In the genomic region with DNA sequence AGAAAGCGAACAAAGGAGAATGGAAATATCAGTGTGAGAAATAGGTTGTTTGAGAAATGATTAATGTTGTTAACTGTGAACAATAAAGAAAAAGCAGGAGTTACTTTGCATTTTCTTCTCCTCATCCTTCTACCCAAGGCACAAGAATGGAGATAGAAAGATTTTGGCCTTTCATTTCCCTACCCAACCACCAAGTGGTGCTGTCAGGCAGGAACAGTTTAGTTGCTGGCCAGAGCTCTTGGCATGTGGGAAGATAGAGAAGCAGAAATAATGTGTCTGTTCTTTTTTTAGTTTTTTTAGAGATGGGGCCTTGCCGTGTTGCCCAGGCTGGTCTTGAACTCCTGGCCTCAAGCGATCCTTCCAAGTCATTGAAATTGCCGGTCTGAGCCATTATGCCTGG, we compare ENCODE assay signal across 2 cellular contexts.
TF ChIP-seq lines count a peak whose summit lies in the region.

No MANE protein-coding gene starts in this region.

TF ChIP-seq in GM23338, 12 proteins besides CTCF, POLR2A, EP300 and RAD21 (continued from another document):
- TF ChIP-seq, protein P1, sequence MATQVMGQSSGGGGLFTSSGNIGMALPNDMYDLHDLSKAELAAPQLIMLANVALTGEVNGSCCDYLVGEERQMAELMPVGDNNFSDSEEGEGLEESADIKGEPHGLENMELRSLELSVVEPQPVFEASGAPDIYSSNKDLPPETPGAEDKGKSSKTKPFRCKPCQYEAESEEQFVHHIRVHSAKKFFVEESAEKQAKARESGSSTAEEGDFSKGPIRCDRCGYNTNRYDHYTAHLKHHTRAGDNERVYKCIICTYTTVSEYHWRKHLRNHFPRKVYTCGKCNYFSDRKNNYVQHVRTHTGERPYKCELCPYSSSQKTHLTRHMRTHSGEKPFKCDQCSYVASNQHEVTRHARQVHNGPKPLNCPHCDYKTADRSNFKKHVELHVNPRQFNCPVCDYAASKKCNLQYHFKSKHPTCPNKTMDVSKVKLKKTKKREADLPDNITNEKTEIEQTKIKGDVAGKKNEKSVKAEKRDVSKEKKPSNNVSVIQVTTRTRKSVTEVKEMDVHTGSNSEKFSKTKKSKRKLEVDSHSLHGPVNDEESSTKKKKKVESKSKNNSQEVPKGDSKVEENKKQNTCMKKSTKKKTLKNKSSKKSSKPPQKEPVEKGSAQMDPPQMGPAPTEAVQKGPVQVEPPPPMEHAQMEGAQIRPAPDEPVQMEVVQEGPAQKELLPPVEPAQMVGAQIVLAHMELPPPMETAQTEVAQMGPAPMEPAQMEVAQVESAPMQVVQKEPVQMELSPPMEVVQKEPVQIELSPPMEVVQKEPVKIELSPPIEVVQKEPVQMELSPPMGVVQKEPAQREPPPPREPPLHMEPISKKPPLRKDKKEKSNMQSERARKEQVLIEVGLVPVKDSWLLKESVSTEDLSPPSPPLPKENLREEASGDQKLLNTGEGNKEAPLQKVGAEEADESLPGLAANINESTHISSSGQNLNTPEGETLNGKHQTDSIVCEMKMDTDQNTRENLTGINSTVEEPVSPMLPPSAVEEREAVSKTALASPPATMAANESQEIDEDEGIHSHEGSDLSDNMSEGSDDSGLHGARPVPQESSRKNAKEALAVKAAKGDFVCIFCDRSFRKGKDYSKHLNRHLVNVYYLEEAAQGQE (IDR thresholded peaks at IDR 0.05; ENCODE audit: unreplicated experiment), result no peak
- no peak for TF ChIP-seq EZH2 (IDR thresholded peaks at IDR 0.05; ENCODE audit: low read depth, unreplicated experiment)
- TF ChIP-seq CREB1 (CRISPR knock-in tag; IDR thresholded peaks at IDR 0.05; ENCODE audit: low read depth), result no peak
- TF ChIP-seq, protein P2, sequence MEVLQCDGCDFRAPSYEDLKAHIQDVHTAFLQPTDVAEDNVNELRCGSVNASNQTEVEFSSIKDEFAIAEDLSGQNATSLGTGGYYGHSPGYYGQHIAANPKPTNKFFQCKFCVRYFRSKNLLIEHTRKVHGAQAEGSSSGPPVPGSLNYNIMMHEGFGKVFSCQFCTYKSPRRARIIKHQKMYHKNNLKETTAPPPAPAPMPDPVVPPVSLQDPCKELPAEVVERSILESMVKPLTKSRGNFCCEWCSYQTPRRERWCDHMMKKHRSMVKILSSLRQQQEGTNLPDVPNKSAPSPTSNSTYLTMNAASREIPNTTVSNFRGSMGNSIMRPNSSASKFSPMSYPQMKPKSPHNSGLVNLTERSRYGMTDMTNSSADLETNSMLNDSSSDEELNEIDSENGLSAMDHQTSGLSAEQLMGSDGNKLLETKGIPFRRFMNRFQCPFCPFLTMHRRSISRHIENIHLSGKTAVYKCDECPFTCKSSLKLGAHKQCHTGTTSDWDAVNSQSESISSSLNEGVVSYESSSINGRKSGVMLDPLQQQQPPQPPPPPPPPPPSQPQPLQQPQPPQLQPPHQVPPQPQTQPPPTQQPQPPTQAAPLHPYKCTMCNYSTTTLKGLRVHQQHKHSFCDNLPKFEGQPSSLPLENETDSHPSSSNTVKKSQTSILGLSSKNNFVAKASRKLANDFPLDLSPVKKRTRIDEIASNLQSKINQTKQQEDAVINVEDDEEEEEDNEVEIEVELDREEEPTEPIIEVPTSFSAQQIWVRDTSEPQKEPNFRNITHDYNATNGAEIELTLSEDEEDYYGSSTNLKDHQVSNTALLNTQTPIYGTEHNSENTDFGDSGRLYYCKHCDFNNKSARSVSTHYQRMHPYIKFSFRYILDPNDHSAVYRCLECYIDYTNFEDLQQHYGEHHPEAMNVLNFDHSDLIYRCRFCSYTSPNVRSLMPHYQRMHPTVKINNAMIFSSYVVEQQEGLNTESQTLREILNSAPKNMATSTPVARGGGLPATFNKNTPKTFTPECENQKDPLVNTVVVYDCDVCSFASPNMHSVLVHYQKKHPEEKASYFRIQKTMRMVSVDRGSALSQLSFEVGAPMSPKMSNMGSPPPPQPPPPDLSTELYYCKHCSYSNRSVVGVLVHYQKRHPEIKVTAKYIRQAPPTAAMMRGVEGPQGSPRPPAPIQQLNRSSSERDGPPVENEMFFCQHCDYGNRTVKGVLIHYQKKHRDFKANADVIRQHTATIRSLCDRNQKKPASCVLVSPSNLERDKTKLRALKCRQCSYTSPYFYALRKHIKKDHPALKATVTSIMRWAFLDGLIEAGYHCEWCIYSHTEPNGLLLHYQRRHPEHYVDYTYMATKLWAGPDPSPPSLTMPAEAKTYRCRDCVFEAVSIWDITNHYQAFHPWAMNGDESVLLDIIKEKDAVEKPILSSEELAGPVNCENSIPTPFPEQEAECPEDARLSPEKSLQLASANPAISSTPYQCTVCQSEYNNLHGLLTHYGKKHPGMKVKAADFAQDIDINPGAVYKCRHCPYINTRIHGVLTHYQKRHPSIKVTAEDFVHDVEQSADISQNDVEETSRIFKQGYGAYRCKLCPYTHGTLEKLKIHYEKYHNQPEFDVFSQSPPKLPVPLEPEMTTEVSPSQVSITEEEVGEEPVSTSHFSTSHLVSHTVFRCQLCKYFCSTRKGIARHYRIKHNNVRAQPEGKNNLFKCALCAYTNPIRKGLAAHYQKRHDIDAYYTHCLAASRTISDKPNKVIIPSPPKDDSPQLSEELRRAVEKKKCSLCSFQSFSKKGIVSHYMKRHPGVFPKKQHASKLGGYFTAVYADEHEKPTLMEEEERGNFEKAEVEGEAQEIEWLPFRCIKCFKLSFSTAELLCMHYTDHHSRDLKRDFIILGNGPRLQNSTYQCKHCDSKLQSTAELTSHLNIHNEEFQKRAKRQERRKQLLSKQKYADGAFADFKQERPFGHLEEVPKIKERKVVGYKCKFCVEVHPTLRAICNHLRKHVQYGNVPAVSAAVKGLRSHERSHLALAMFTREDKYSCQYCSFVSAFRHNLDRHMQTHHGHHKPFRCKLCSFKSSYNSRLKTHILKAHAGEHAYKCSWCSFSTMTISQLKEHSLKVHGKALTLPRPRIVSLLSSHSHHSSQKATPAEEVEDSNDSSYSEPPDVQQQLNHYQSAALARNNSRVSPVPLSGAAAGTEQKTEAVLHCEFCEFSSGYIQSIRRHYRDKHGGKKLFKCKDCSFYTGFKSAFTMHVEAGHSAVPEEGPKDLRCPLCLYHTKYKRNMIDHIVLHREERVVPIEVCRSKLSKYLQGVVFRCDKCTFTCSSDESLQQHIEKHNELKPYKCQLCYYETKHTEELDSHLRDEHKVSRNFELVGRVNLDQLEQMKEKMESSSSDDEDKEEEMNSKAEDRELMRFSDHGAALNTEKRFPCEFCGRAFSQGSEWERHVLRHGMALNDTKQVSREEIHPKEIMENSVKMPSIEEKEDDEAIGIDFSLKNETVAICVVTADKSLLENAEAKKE (CRISPR knock-in tag; IDR thresholded peaks at IDR 0.05), result no peak
- TF ChIP-seq EZH2phosphoT487 (IDR thresholded peaks at IDR 0.05; ENCODE audit: unreplicated experiment), result no peak
- TF ChIP-seq, protein P3, sequence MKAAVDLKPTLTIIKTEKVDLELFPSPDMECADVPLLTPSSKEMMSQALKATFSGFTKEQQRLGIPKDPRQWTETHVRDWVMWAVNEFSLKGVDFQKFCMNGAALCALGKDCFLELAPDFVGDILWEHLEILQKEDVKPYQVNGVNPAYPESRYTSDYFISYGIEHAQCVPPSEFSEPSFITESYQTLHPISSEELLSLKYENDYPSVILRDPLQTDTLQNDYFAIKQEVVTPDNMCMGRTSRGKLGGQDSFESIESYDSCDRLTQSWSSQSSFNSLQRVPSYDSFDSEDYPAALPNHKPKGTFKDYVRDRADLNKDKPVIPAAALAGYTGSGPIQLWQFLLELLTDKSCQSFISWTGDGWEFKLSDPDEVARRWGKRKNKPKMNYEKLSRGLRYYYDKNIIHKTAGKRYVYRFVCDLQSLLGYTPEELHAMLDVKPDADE (IDR thresholded peaks at IDR 0.05), result no peak

TF ChIP-seq in liver, 16 proteins besides CTCF, POLR2A, EP300 and RAD21 (continued from another document):
- TF ChIP-seq, protein P1 (IDR thresholded peaks at IDR 0.05), result no peak
- TF ChIP-seq, protein P4, sequence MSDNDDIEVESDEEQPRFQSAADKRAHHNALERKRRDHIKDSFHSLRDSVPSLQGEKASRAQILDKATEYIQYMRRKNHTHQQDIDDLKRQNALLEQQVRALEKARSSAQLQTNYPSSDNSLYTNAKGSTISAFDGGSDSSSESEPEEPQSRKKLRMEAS (IDR thresholded peaks at IDR 0.05), result no peak
- no peak for TF ChIP-seq JUND (IDR thresholded peaks at IDR 0.05)
